Comparison of ENCODE assay signal across 8 cellular contexts in genomic region chr3:103730744-103731143, GRCh38.
"Had no signal": no experiment of that assay in that cellular context is flagged by ENCODE, and none has a peak within 500 bp of the region (broad histone marks: within the 10 kb centered on the region; RNA-seq: fewer than 3 reads in every experiment).

No MANE protein-coding gene starts in this region.

- ATAC-seq: GM12878 had no signal

- FAIRE-seq: G401.6, GM12878, GM12891, GM12892, GM18507, GM19239 had no signal

- DNase-seq: GDM1, GF-D8 had no signal

- H3K4me3 ChIP-seq: GM12878 had no signal
